13 cellular contexts compared by ENCODE assay signal in genomic region chr9:89425024-89425805, GRCh38.
DNase-seq lines count a peak whose midpoint lies in the region; ATAC-seq, FAIRE-seq and TF ChIP-seq lines count a peak whose summit lies in the region.
"Had no signal": no experiment of that assay in that cellular context is flagged by ENCODE, and none has a peak within 500 bp of the region (broad histone marks: within the 10 kb centered on the region; RNA-seq: fewer than 3 reads in every experiment).

No MANE protein-coding gene starts in this region.

- H3K27ac Mint-ChIP-seq in CD4-positive, alpha-beta memory T cell = peak overlapping the region; percentile 83 to 97 (median 93)
- peak overlapping the region; percentile 82 for H3K27ac Mint-ChIP-seq in activated T-cell treated with anti-CD3 and anti-CD28 coated beads, Interleukin-2, amount 50 U/mL, for 72 hours
- no peak overlapping the region for H3K27ac Mint-ChIP-seq in Calu3 (ENCODE audit: unreplicated experiment)

- peaks cover 100% of the 10 kb centered on the region for H3K4me1 ChIP-seq in CD4-positive, alpha-beta memory T cell (ENCODE audit: insufficient read depth, low read length)
- H3K4me1 ChIP-seq in lower lobe of right lung = peaks cover 14% of the 10 kb centered on the region

- H3K36me3 Mint-ChIP-seq in CD4-positive, alpha-beta memory T cell = peaks cover 5 to 45% of the 10 kb centered on the region in 2 donors
- H3K36me3 Mint-ChIP-seq in activated T-cell treated with anti-CD3 and anti-CD28 coated beads, Interleukin-2, amount 50 U/mL, for 72 hours (ENCODE audit: insufficient read depth in 2 of 2) = peaks cover 17 to 33% of the 10 kb centered on the region in 2 donors
- H3K36me3 Mint-ChIP-seq in Calu3 (ENCODE audit: insufficient read depth, unreplicated experiment) = no peaks in the 10 kb centered on the region

- ATAC-seq in activated T-cell treated with anti-CD3 and anti-CD28 coated beads, Interleukin-2, amount 50 U/mL, for 72 hours (replicated peaks in 1 of 2) = no peak
- no peak for ATAC-seq in lower lobe of right lung
- no peak for ATAC-seq in HG02678 (IDR thresholded peaks at IDR 0.05; ENCODE audit: unreplicated experiment)
- ATAC-seq in HG02588 (IDR thresholded peaks at IDR 0.05; ENCODE audit: unreplicated experiment) = no peak
- ATAC-seq: upper lobe of right lung had no signal

- H3K4me3 Mint-ChIP-seq in CD4-positive, alpha-beta memory T cell = peak overlapping the region in 5 of 8 donors; percentile 26 to 73 (median 31)
- peak overlapping the region; percentile 84 to 85 for H3K4me3 Mint-ChIP-seq in activated T-cell treated with anti-CD3 and anti-CD28 coated beads, Interleukin-2, amount 50 U/mL, for 72 hours
- H3K4me3 Mint-ChIP-seq in Calu3 (ENCODE audit: low read depth, unreplicated experiment) = no peak overlapping the region

- TF ChIP-seq CTCF in lower lobe of right lung (IDR thresholded peaks at IDR 0.05) (no peak), Calu3 (IDR thresholded peaks at IDR 0.05; ENCODE audit: unreplicated experiment) (no peak)

- no peak for TF ChIP-seq POLR2A in GM12891 (IDR thresholded peaks at IDR 0.05; ENCODE audit: low read depth, low read length)

- peaks cover 73 to 100% (median 93%) of the 10 kb centered on the region in 4 donors for H3K4me1 Mint-ChIP-seq in CD4-positive, alpha-beta memory T cell
- peaks cover 100% of the 10 kb centered on the region for H3K4me1 Mint-ChIP-seq in activated T-cell treated with anti-CD3 and anti-CD28 coated beads, Interleukin-2, amount 50 U/mL, for 72 hours (ENCODE audit: low read depth)
- H3K4me1 Mint-ChIP-seq in Calu3 (ENCODE audit: low read depth, unreplicated experiment) = no peaks in the 10 kb centered on the region

- H3K9me3 Mint-ChIP-seq in CD4-positive, alpha-beta memory T cell = peaks cover 0 to 7% (median 0%) of the 10 kb centered on the region in 8 donors
- H3K9me3 Mint-ChIP-seq in activated T-cell treated with anti-CD3 and anti-CD28 coated beads, Interleukin-2, amount 50 U/mL, for 72 hours = peaks cover 0 to 2% of the 10 kb centered on the region in 2 donors
- no peaks in the 10 kb centered on the region for H3K9me3 Mint-ChIP-seq in Calu3 (ENCODE audit: low read depth, unreplicated experiment)

- peak overlapping the region; percentile 55 for H3K27ac ChIP-seq in CD4-positive, alpha-beta memory T cell (ENCODE audit: low read depth, low read length)
- peak overlapping the region; percentile 8 for H3K27ac ChIP-seq in lower lobe of right lung
- H3K27ac ChIP-seq: ovary, upper lobe of right lung had no signal

- peak; percentile 88 for FAIRE-seq in GM12891 (lab: Jason Lieb, UNC)
- FAIRE-seq: H54 had no signal

- H3K36me3 ChIP-seq in CD4-positive, alpha-beta memory T cell (ENCODE audit: insufficient read depth, low read length) = peaks cover 9% of the 10 kb centered on the region
- no peaks in the 10 kb centered on the region for H3K36me3 ChIP-seq in lower lobe of right lung
- H3K36me3 ChIP-seq: ovary, upper lobe of right lung had no signal

- BruUV-seq in Calu3 (replicated peaks; lab: Mats Ljungman, UMichigan) = no TSS peak

- H3K27me3 Mint-ChIP-seq in CD4-positive, alpha-beta memory T cell = no peaks in the 10 kb centered on the region
- no peaks in the 10 kb centered on the region for H3K27me3 Mint-ChIP-seq in activated T-cell treated with anti-CD3 and anti-CD28 coated beads, Interleukin-2, amount 50 U/mL, for 72 hours (ENCODE audit: low read depth)
- H3K27me3 Mint-ChIP-seq in Calu3 (ENCODE audit: unreplicated experiment) = no peaks in the 10 kb centered on the region

- peak in 1 of 5 donors; percentile 46 for DNase-seq in CD4-positive, alpha-beta memory T cell
- no peak for DNase-seq in GM12891 (ENCODE audit: insufficient read length, low spot score)
- peak in 1 of 2 donors; percentile 29 for DNase-seq in activated T-cell treated with anti-CD3 and anti-CD28 coated beads, Interleukin-2, amount 50 U/mL, for 72 hours
- no peak for DNase-seq in lower lobe of right lung
- DNase-seq in Calu3 = no peak
- DNase-seq: activated effector memory CD4-positive, alpha-beta T cell treated with anti-CD3 and anti-CD28 coated beads, Interleukin-2, amount 50 U/mL, for 16 hours; islet precursor cell; NCI-H82; ovary; upper lobe of right lung had no signal

- intact Hi-C loops in CD4-positive, alpha-beta memory T cell (cut with micrococcal nuclease) = loop anchor here (5.0 kb wide), 1 partner anchor 67 kb away; no protein-coding TSS in a partner anchor
- intact Hi-C loops in lower lobe of right lung (cut with DNase I) = no loop called here
- intact Hi-C loops in Calu3 (cut with micrococcal nuclease; ENCODE audit: unreplicated experiment) = no loop called here

- CTCF ChIA-PET in CD4-positive, alpha-beta memory T cell (lab: Charles Lee; ENCODE audit: partially characterized antibody) = interaction anchor here (1.5 to 13.8 kb wide), 2 partner anchors 19 to 124 kb away, joined by 3 to 166 read pairs; no protein-coding TSS in a partner anchor
- CTCF ChIA-PET in Calu3 (lab: Charles Lee) = interaction anchor here (0.5 kb wide), 1 partner anchor 60 kb away, joined by 3 read pairs; no protein-coding TSS in a partner anchor

- H3K4me3 ChIP-seq in CD4-positive, alpha-beta memory T cell (ENCODE audit: low read length in 2 of 2) = no peak overlapping the region
- H3K4me3 ChIP-seq in lower lobe of right lung = no peak overlapping the region
- H3K4me3 ChIP-seq: ovary, upper lobe of right lung had no signal

- H3K9me3 ChIP-seq in CD4-positive, alpha-beta memory T cell (ENCODE audit: control insufficient read depth in 1 of 2, low read length in 2 of 2) = no peaks in the 10 kb centered on the region
- H3K9me3 ChIP-seq in lower lobe of right lung = no peaks in the 10 kb centered on the region
- H3K9me3 ChIP-seq: ovary, upper lobe of right lung had no signal

- POLR2A ChIA-PET in CD4-positive, alpha-beta memory T cell (lab: Charles Lee; ENCODE audit: partially characterized antibody) = interaction anchor here (0.7 to 3.0 kb wide), 8 partner anchors 8 to 124 kb away, joined by 3 to 9 read pairs (median 4); no protein-coding TSS in a partner anchor

- H3K27me3 ChIP-seq in CD4-positive, alpha-beta memory T cell (ENCODE audit: insufficient read depth, low read length) = no peaks in the 10 kb centered on the region
- no peaks in the 10 kb centered on the region for H3K27me3 ChIP-seq in lower lobe of right lung (ENCODE audit: low read depth)
- H3K27me3 ChIP-seq: ovary, upper lobe of right lung had no signal

TF ChIP-seq in GM12891, 5 proteins besides CTCF, POLR2A, EP300 and RAD21:
- TF ChIP-seq POU2F2 (IDR thresholded peaks at IDR 0.05; ENCODE audit: low read depth, low read length) (no peak), POLR2AphosphoS5 (IDR thresholded peaks at IDR 0.05; ENCODE audit: low read depth, low read length) (no peak), PAX5 (IDR thresholded peaks at IDR 0.05; ENCODE audit: insufficient read depth, low read length, severe bottlenecking) (no peak), SPI1 (IDR thresholded peaks at IDR 0.05; ENCODE audit: low read depth, low read length) (peak; percentile 51; the same call in 1 of the 2 replicates), TAF1 (IDR thresholded peaks at IDR 0.05; ENCODE audit: low read depth, low read length) (no peak)
